ENCODE assay signal across 1 cellular context in genomic region chr10:14820010-14820774, GRCh38.
A peak's percentile ranks its signal among the peaks of the same experiment; 100 is the strongest.
TF ChIP-seq lines count a peak whose summit lies in the region.

No MANE protein-coding gene starts in this region.

TF ChIP-seq in IMR-90, 13 proteins besides CTCF, POLR2A, EP300 and RAD21:
- 0 out of 2 replicates have a peak, but pooled peaks have one; percentile 39 for TF ChIP-seq FOS (IDR thresholded peaks at IDR 0.05; ENCODE audit: low read depth, low read length)
- peak; percentile 7; the same call in 1 of the 2 replicates for TF ChIP-seq SMC3 (IDR thresholded peaks at IDR 0.05; ENCODE audit: low read depth, low read length)
- no peak for TF ChIP-seq RCOR1 (IDR thresholded peaks at IDR 0.05; ENCODE audit: insufficient replicate concordance, low read length)
- no peak for TF ChIP-seq CEBPB (IDR thresholded peaks at IDR 0.05; ENCODE audit: low read depth, low read length)
- no peak for TF ChIP-seq RFX5 (IDR thresholded peaks at IDR 0.05; ENCODE audit: low read depth, low read length)
- no peak for TF ChIP-seq MAZ (IDR thresholded peaks at IDR 0.05; ENCODE audit: borderline replicate concordance, low read depth, low read length)
TF ChIP-seq in IMR-90: peak in this region for 2.
